ENCODE assay signal across 8 cellular contexts in the genomic region with DNA sequence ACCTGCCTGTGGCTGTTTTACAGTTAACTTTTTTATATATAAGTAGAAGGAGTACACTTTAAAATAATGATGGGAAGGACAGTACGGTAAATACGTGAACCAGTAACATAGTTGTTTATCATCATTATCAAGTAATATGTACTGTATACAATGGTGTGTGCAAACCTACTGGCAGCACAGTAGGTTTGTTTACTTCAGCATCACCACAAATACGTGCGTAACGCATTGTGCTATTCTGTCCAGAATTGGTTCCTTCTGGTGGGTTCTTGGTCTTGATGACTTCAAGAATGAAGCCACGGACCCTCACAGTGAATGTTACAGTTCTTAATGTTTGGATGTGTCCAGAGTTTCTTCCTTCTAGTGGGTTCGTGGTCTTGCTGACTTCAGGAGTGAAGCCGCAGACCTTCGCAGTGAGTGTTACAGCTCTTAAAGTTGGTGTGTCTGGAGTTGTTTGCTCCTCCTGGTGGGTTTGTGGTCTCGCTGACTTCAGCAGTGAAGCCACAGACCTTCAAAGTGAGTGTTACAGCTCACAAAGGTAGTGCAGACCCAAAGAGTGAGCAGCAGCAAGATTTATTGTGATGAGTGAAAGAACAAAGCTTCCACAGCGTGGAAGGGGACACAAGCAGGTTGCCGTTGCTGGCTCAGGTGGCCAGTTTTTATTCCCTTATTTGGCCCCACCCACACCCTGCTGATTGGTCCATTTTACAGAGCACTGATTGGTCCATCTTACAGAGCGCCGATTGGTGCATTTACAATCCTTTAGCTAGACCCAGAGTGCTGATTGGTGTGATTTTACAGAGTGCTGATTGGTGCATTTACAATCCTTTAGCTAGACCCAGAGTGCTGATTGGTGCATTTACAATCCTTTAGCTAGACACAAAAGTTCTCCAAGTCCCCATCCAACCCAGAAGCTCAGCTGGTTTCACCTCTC. TPM values are rescaled to one million over a fixed set of nuclear protein-coding genes. Genes with fewer than 3 reads are reported as not detected.
DNase-seq lines count a peak whose midpoint lies in the region; ATAC-seq and TF ChIP-seq lines count a peak whose summit lies in the region.
"Not testable (repeated sequence)": the region's sequence is repeated elsewhere in the genome, so short reads cannot be mapped to it uniquely, and the experiment has no call there.

No MANE protein-coding gene starts in this region.

- not testable (repeated sequence) for TF ChIP-seq CTCF in CD8-positive, alpha-beta T cell (IDR thresholded peaks at IDR 0.05)

- POLR2A ChIA-PET in CD8-positive, alpha-beta T cell (lab: Charles Lee) = interaction anchor here (1.1 to 1.7 kb wide), 4 partner anchors 29 to 1293 kb away, joined by 3 to 5 read pairs (median 4); a partner anchor contains a TSS
- POLR2A ChIA-PET in naive thymus-derived CD4-positive, alpha-beta T cell (lab: Charles Lee) = interaction anchor here (0.6 to 1.2 kb wide), 3 partner anchors 29 to 1097 kb away, joined by 3 to 5 read pairs (median 4); a partner anchor contains a TSS

- CTCF ChIA-PET in CD8-positive, alpha-beta T cell (lab: Charles Lee) = interaction anchor here (1.2 to 1.5 kb wide), 2 partner anchors 19 to 25 kb away, joined by 3 to 4 read pairs; no protein-coding TSS in a partner anchor
- CTCF ChIA-PET in naive thymus-derived CD4-positive, alpha-beta T cell (lab: Charles Lee) = not testable (repeated sequence)

- H3K36me3 ChIP-seq in CD8-positive, alpha-beta T cell (ENCODE audit: insufficient read depth, low read length); naive thymus-derived CD4-positive, alpha-beta T cell (ENCODE audit: control insufficient read depth in 2 of 3, insufficient read depth in 3 of 3, low read length in 3 of 3): not testable (repeated sequence)

- H3K27me3 ChIP-seq in CD8-positive, alpha-beta T cell (ENCODE audit: insufficient read depth, low read length); naive thymus-derived CD4-positive, alpha-beta T cell (ENCODE audit: control insufficient read depth in 2 of 2, insufficient read depth in 2 of 2, low read length in 2 of 2): not testable (repeated sequence)

- peaks cover 11% of the 10 kb centered on the region for H3K9me3 Mint-ChIP-seq in CD8-positive, alpha-beta T cell
- peaks cover 16% of the 10 kb centered on the region for H3K9me3 Mint-ChIP-seq in activated T-helper 2 cell treated with anti-CD3 and anti-CD28 coated beads, Interferon-gamma antibody, Interleukin-2, Interleukin-4, amounts not matched to agents 10 μg/mL and 5 μg/mL and 100 μg/mL, durations not matched to agents 14 hours and 24 hours and 36 hours
- not testable (repeated sequence) for H3K9me3 Mint-ChIP-seq in activated naive CD8-positive, alpha-beta T cell treated with anti-CD3 and anti-CD28 coated beads, Interleukin-2, amount 50 U/mL, for 24 hours; stimulated activated naive CD8-positive, alpha-beta T cell treated with anti-CD3 and anti-CD28 coated beads, Interleukin-15, Interleukin-2, amounts not matched to agents 100 ng/mL and 50 ng/mL, for 24 hours
- H3K9me3 Mint-ChIP-seq in naive thymus-derived CD4-positive, alpha-beta T cell = peaks cover 0 to 44% (median 16%) of the 10 kb centered on the region in 11 donors

- not testable (repeated sequence) for H3K36me3 Mint-ChIP-seq in CD8-positive, alpha-beta T cell; activated naive CD8-positive, alpha-beta T cell treated with anti-CD3 and anti-CD28 coated beads, Interleukin-2, amount 50 U/mL, for 24 hours (ENCODE audit: low read depth); stimulated activated naive CD8-positive, alpha-beta T cell treated with anti-CD3 and anti-CD28 coated beads, Interleukin-15, Interleukin-2, amounts not matched to agents 100 ng/mL and 50 ng/mL, for 24 hours (ENCODE audit: low read depth)
- H3K36me3 Mint-ChIP-seq in activated T-helper 2 cell treated with anti-CD3 and anti-CD28 coated beads, Interferon-gamma antibody, Interleukin-2, Interleukin-4, amounts not matched to agents 10 μg/mL and 5 μg/mL and 100 μg/mL, durations not matched to agents 14 hours and 24 hours and 36 hours (ENCODE audit: low read depth) = peaks cover 11% of the 10 kb centered on the region
- H3K36me3 Mint-ChIP-seq in naive thymus-derived CD4-positive, alpha-beta T cell = peaks cover 0 to 15% (median 3%) of the 10 kb centered on the region in 5 donors

- ATAC-seq in CD8-positive, alpha-beta T cell = peak; percentile 81
- ATAC-seq in activated naive CD8-positive, alpha-beta T cell treated with anti-CD3 and anti-CD28 coated beads, Interleukin-2, amount 50 U/mL, for 24 hours = not testable (repeated sequence)
- ATAC-seq in naive thymus-derived CD4-positive, alpha-beta T cell = peak; percentile 63

- H3K27me3 Mint-ChIP-seq in CD8-positive, alpha-beta T cell (ENCODE audit: low read depth); activated T-helper 2 cell treated with anti-CD3 and anti-CD28 coated beads, Interferon-gamma antibody, Interleukin-2, Interleukin-4, amounts not matched to agents 10 μg/mL and 5 μg/mL and 100 μg/mL, durations not matched to agents 14 hours and 24 hours and 36 hours (ENCODE audit: low read depth); activated naive CD8-positive, alpha-beta T cell treated with anti-CD3 and anti-CD28 coated beads, Interleukin-2, amount 50 U/mL, for 24 hours; naive thymus-derived CD4-positive, alpha-beta T cell; stimulated activated naive CD8-positive, alpha-beta T cell treated with anti-CD3 and anti-CD28 coated beads, Interleukin-15, Interleukin-2, amounts not matched to agents 100 ng/mL and 50 ng/mL, for 24 hours: not testable (repeated sequence)

- H3K4me1 Mint-ChIP-seq in CD8-positive, alpha-beta T cell (ENCODE audit: low read depth) = peaks cover 16% of the 10 kb centered on the region
- H3K4me1 Mint-ChIP-seq in activated T-helper 2 cell treated with anti-CD3 and anti-CD28 coated beads, Interferon-gamma antibody, Interleukin-2, Interleukin-4, amounts not matched to agents 10 μg/mL and 5 μg/mL and 100 μg/mL, durations not matched to agents 14 hours and 24 hours and 36 hours (ENCODE audit: low read depth) = not testable (repeated sequence)
- peaks cover 18% of the 10 kb centered on the region for H3K4me1 Mint-ChIP-seq in activated naive CD8-positive, alpha-beta T cell treated with anti-CD3 and anti-CD28 coated beads, Interleukin-2, amount 50 U/mL, for 24 hours
- peaks cover 0 to 16% (median 12%) of the 10 kb centered on the region in 7 donors for H3K4me1 Mint-ChIP-seq in naive thymus-derived CD4-positive, alpha-beta T cell
- H3K4me1 Mint-ChIP-seq in stimulated activated naive CD8-positive, alpha-beta T cell treated with anti-CD3 and anti-CD28 coated beads, Interleukin-15, Interleukin-2, amounts not matched to agents 100 ng/mL and 50 ng/mL, for 24 hours (ENCODE audit: low read depth) = peaks cover 19% of the 10 kb centered on the region

- H3K4me1 ChIP-seq in CD8-positive, alpha-beta T cell (ENCODE audit: insufficient read depth, low read length); naive thymus-derived CD4-positive, alpha-beta T cell (ENCODE audit: control insufficient read depth in 2 of 2, insufficient read depth in 2 of 2, low read length in 2 of 2): not testable (repeated sequence)

- intact Hi-C loops in CD8-positive, alpha-beta T cell (cut with DNase I, micrococcal nuclease) = loop anchor here (1.0 to 2.0 kb wide), 2 partner anchors 31 kb away; a partner anchor contains a TSS
- intact Hi-C loops in activated T-helper 2 cell treated with anti-CD3 and anti-CD28 coated beads, Interferon-gamma antibody, Interleukin-2, Interleukin-4, amounts not matched to agents 10 μg/mL and 5 μg/mL and 100 μg/mL, durations not matched to agents 14 hours and 24 hours and 36 hours (cut with micrococcal nuclease) = not testable (repeated sequence)
- intact Hi-C loops in naive thymus-derived CD4-positive, alpha-beta T cell (cut with micrococcal nuclease) = loop anchor here in 1 of 2 donors (1.0 kb wide), 1 partner anchor 31 kb away; a partner anchor contains a TSS

- not testable (repeated sequence) for H3K9me3 ChIP-seq in CD8-positive, alpha-beta T cell (ENCODE audit: low read length); naive thymus-derived CD4-positive, alpha-beta T cell (ENCODE audit: control insufficient read depth in 2 of 3, low read length in 3 of 3)

- H3K4me3 Mint-ChIP-seq in CD8-positive, alpha-beta T cell = peak overlapping the region; percentile 38
- not testable (repeated sequence) for H3K4me3 Mint-ChIP-seq in activated T-helper 2 cell treated with anti-CD3 and anti-CD28 coated beads, Interferon-gamma antibody, Interleukin-2, Interleukin-4, amounts not matched to agents 10 μg/mL and 5 μg/mL and 100 μg/mL, durations not matched to agents 14 hours and 24 hours and 36 hours (ENCODE audit: low read depth)
- H3K4me3 Mint-ChIP-seq in activated naive CD8-positive, alpha-beta T cell treated with anti-CD3 and anti-CD28 coated beads, Interleukin-2, amount 50 U/mL, for 24 hours = peak overlapping the region; percentile 46
- H3K4me3 Mint-ChIP-seq in naive thymus-derived CD4-positive, alpha-beta T cell = peak overlapping the region; percentile 3 to 69 (median 58)
- peak overlapping the region; percentile 63 for H3K4me3 Mint-ChIP-seq in stimulated activated naive CD8-positive, alpha-beta T cell treated with anti-CD3 and anti-CD28 coated beads, Interleukin-15, Interleukin-2, amounts not matched to agents 100 ng/mL and 50 ng/mL, for 24 hours

- H3K4me3 ChIP-seq in CD8-positive, alpha-beta T cell (ENCODE audit: low read depth, low read length); naive thymus-derived CD4-positive, alpha-beta T cell (ENCODE audit: low read length): not testable (repeated sequence)

- peak overlapping the region; percentile 67 for H3K27ac ChIP-seq in CD8-positive, alpha-beta T cell (ENCODE audit: low read depth, low read length)
- H3K27ac ChIP-seq in naive thymus-derived CD4-positive, alpha-beta T cell (ENCODE audit: low read depth, low read length) = not testable (repeated sequence)

- H3K27ac Mint-ChIP-seq in CD8-positive, alpha-beta T cell = peak overlapping the region; percentile 91
- peak overlapping the region; percentile 63 for H3K27ac Mint-ChIP-seq in activated T-helper 2 cell treated with anti-CD3 and anti-CD28 coated beads, Interferon-gamma antibody, Interleukin-2, Interleukin-4, amounts not matched to agents 10 μg/mL and 5 μg/mL and 100 μg/mL, durations not matched to agents 14 hours and 24 hours and 36 hours
- peak overlapping the region; percentile 67 for H3K27ac Mint-ChIP-seq in activated naive CD8-positive, alpha-beta T cell treated with anti-CD3 and anti-CD28 coated beads, Interleukin-2, amount 50 U/mL, for 24 hours
- peak overlapping the region; percentile 47 to 95 (median 86) for H3K27ac Mint-ChIP-seq in naive thymus-derived CD4-positive, alpha-beta T cell
- peak overlapping the region; percentile 26 for H3K27ac Mint-ChIP-seq in stimulated activated naive CD8-positive, alpha-beta T cell treated with anti-CD3 and anti-CD28 coated beads, Interleukin-15, Interleukin-2, amounts not matched to agents 100 ng/mL and 50 ng/mL, for 24 hours

- peak; percentile 15 to 79 (median 44) for DNase-seq in CD8-positive, alpha-beta T cell
- DNase-seq in T-helper 9 cell = peak; percentile 1
- peak; percentile 7 to 13 for DNase-seq in activated CD8-positive, alpha-beta memory T cell treated with anti-CD3 and anti-CD28 coated beads for 4 hours (ENCODE audit: low read depth in 2 of 2)
- DNase-seq in activated T-helper 2 cell treated with anti-CD3 and anti-CD28 coated beads, Interferon-gamma antibody, Interleukin-2, Interleukin-4, amounts not matched to agents 10 μg/mL and 5 μg/mL and 100 μg/mL, durations not matched to agents 14 hours and 24 hours and 36 hours (ENCODE audit: low spot score) = peak; percentile 16
- DNase-seq in activated naive CD8-positive, alpha-beta T cell treated with anti-CD3 and anti-CD28 coated beads, Interleukin-2, amount 50 U/mL, for 24 hours = peak; percentile 37
- peak in 8 of 9 donors; percentile 26 to 67 (median 49) for DNase-seq in naive thymus-derived CD4-positive, alpha-beta T cell
- DNase-seq in stimulated activated CD8-positive, alpha-beta memory T cell treated with anti-CD3 and anti-CD28 coated beads, Interleukin-15, amount 100 ng/mL, for 1 hour (ENCODE audit: low read depth) = peak; percentile 2

RNA-seq across cellular contexts. Expression of a gene that starts 30.6 kb away (rescaled TPM):
- total RNA-seq in CD8-positive, alpha-beta T cell = 100 to 1,000 TPM; 364 to 374 TPM
- total RNA-seq in activated T-helper 2 cell treated with anti-CD3 and anti-CD28 coated beads, Interferon-gamma antibody, Interleukin-2, Interleukin-4, amounts not matched to agents 10 μg/mL and 5 μg/mL and 100 μg/mL, durations not matched to agents 14 hours and 24 hours and 36 hours = 1,005 and 1,045 TPM in 2 replicates
- total RNA-seq in naive thymus-derived CD4-positive, alpha-beta T cell = 1,000 to 10,000 TPM in 1 of 5 experiments, 100 to 1,000 TPM in 4; 180 to 1,293 (median 217) TPM
- 100 to 1,000 TPM; 470 to 474 TPM for polyA plus RNA-seq in naive thymus-derived CD4-positive, alpha-beta T cell

Comparison
In these comparisons a context has a peak if more than half of its experiments do, and no peak if none do; other contexts are left out.
1. H3K27ac Mint-ChIP-seq: peak in every context shown above with its lines; median percentile 91 in CD8-positive, alpha-beta T cell; 86 in naive thymus-derived CD4-positive, alpha-beta T cell; 67 in activated naive CD8-positive, alpha-beta T cell treated with anti-CD3 and anti-CD28 coated beads, Interleukin-2, amount 50 U/mL, for 24 hours; 63 in activated T-helper 2 cell treated with anti-CD3 and anti-CD28 coated beads, Interferon-gamma antibody, Interleukin-2, Interleukin-4, amounts not matched to agents 10 μg/mL and 5 μg/mL and 100 μg/mL, durations not matched to agents 14 hours and 24 hours and 36 hours; 26 in stimulated activated naive CD8-positive, alpha-beta T cell treated with anti-CD3 and anti-CD28 coated beads, Interleukin-15, Interleukin-2, amounts not matched to agents 100 ng/mL and 50 ng/mL, for 24 hours.